In the genomic region with DNA sequence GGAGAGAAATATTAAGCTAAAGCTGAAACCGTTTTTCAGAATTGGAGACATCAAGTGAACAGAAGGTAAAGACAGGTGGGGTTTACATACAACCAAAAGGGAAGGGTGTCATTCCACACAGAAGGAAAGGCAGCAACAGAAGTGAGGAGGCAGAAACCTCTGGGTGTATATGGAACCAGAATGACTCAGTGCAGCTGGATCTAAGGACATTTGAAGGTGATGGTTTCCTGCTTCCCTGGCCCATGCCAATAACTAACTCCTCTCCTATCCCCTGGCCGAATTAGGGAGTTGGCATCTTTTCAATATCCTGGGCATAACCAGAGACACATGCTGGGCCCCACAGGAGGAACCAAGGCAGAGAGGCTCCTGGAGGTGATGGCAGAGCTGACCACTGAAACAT, we compare ENCODE assay signal across 1 cellular context.
TF ChIP-seq lines count a peak whose summit lies in the region.

No MANE protein-coding gene starts in this region.

TF ChIP-seq in HEK293, 187 proteins besides CTCF, POLR2A, EP300 and RAD21:
- TF ChIP-seq, protein P1, sequence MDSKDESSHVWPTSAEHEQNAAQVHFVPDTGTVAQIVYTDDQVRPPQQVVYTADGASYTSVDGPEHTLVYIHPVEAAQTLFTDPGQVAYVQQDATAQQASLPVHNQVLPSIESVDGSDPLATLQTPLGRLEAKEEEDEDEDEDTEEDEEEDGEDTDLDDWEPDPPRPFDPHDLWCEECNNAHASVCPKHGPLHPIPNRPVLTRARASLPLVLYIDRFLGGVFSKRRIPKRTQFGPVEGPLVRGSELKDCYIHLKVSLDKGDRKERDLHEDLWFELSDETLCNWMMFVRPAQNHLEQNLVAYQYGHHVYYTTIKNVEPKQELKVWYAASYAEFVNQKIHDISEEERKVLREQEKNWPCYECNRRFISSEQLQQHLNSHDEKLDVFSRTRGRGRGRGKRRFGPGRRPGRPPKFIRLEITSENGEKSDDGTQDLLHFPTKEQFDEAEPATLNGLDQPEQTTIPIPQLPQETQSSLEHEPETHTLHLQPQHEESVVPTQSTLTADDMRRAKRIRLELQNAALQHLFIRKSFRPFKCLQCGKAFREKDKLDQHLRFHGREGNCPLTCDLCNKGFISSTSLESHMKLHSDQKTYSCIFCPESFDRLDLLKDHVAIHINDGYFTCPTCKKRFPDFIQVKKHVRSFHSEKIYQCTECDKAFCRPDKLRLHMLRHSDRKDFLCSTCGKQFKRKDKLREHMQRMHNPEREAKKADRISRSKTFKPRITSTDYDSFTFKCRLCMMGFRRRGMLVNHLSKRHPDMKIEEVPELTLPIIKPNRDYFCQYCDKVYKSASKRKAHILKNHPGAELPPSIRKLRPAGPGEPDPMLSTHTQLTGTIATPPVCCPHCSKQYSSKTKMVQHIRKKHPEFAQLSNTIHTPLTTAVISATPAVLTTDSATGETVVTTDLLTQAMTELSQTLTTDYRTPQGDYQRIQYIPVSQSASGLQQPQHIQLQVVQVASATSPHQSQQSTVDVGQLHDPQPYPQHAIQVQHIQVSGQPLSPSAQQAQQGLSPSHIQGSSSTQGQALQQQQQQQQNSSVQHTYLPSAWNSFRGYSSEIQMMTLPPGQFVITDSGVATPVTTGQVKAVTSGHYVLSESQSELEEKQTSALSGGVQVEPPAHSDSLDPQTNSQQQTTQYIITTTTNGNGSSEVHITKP (tag by site-specific recombination; IDR thresholded peaks at IDR 0.05): peak; percentile 18; the same call in 1 of the 2 replicates
- TF ChIP-seq, protein P2, sequence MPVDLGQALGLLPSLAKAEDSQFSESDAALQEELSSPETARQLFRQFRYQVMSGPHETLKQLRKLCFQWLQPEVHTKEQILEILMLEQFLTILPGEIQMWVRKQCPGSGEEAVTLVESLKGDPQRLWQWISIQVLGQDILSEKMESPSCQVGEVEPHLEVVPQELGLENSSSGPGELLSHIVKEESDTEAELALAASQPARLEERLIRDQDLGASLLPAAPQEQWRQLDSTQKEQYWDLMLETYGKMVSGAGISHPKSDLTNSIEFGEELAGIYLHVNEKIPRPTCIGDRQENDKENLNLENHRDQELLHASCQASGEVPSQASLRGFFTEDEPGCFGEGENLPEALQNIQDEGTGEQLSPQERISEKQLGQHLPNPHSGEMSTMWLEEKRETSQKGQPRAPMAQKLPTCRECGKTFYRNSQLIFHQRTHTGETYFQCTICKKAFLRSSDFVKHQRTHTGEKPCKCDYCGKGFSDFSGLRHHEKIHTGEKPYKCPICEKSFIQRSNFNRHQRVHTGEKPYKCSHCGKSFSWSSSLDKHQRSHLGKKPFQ (tag by site-specific recombination; IDR thresholded peaks at IDR 0.05): no peak
- TF ChIP-seq, protein P3, sequence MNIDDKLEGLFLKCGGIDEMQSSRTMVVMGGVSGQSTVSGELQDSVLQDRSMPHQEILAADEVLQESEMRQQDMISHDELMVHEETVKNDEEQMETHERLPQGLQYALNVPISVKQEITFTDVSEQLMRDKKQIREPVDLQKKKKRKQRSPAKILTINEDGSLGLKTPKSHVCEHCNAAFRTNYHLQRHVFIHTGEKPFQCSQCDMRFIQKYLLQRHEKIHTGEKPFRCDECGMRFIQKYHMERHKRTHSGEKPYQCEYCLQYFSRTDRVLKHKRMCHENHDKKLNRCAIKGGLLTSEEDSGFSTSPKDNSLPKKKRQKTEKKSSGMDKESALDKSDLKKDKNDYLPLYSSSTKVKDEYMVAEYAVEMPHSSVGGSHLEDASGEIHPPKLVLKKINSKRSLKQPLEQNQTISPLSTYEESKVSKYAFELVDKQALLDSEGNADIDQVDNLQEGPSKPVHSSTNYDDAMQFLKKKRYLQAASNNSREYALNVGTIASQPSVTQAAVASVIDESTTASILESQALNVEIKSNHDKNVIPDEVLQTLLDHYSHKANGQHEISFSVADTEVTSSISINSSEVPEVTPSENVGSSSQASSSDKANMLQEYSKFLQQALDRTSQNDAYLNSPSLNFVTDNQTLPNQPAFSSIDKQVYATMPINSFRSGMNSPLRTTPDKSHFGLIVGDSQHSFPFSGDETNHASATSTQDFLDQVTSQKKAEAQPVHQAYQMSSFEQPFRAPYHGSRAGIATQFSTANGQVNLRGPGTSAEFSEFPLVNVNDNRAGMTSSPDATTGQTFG (tag by site-specific recombination; IDR thresholded peaks at IDR 0.05; ENCODE audit: borderline replicate concordance): no peak
- TF ChIP-seq SCRT1 (tag by site-specific recombination; IDR thresholded peaks at IDR 0.05; ENCODE audit: borderline replicate concordance) (no peak), ZNF501 (tag by site-specific recombination; IDR thresholded peaks at IDR 0.05) (no peak), ZNF621 (tag by site-specific recombination; IDR thresholded peaks at IDR 0.05) (no peak)
- TF ChIP-seq, protein P4, sequence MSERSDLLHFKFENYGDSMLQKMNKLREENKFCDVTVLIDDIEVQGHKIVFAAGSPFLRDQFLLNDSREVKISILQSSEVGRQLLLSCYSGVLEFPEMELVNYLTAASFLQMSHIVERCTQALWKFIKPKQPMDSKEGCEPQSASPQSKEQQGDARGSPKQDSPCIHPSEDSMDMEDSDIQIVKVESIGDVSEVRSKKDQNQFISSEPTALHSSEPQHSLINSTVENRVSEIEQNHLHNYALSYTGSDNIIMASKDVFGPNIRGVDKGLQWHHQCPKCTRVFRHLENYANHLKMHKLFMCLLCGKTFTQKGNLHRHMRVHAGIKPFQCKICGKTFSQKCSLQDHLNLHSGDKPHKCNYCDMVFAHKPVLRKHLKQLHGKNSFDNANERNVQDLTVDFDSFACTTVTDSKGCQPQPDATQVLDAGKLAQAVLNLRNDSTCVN (tag by site-specific recombination; optimal IDR thresholded peaks at IDR 0.05): peak; percentile 4
- TF ChIP-seq, protein P5, sequence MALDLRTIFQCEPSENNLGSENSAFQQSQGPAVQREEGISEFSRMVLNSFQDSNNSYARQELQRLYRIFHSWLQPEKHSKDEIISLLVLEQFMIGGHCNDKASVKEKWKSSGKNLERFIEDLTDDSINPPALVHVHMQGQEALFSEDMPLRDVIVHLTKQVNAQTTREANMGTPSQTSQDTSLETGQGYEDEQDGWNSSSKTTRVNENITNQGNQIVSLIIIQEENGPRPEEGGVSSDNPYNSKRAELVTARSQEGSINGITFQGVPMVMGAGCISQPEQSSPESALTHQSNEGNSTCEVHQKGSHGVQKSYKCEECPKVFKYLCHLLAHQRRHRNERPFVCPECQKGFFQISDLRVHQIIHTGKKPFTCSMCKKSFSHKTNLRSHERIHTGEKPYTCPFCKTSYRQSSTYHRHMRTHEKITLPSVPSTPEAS (tag by site-specific recombination; IDR thresholded peaks at IDR 0.05): no peak
